ENCODE assay signal across 9 cellular contexts in the genomic region with DNA sequence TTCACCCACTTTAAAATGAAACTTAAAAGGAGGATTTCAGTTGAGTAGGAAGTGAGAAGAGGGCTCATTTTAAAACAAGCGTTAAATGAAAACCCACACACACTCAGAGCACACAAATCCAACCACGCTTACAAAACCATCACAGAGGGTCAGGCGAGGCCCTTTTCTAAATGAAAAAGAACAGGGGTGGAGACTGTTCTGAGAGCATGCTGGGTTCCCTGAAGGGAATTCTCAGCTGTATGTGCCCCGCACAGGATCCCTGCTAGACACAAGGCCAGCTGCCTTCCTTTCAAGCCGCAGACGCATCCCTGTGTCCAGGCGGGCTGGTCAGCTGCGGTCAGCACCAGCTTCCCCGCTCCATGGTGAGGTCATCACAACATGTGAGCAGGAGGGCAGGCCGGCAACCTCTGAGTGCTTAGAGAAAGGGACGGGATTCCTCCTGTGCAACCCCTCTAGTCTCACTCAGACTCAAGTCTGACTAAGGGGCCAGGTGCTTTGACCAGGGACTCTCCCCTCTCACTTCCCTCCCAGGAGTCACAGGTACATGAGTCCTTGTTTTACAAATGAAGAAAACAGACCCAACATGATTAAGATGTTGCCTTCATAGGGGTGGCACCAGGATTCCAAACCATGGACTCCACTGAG.
DNase-seq lines count a peak whose midpoint lies in the region; ATAC-seq, FAIRE-seq and TF ChIP-seq lines count a peak whose summit lies in the region.
"Had no signal": no experiment of that assay in that cellular context is flagged by ENCODE, and none has a peak within 500 bp of the region (broad histone marks: within the 10 kb centered on the region; RNA-seq: fewer than 3 reads in every experiment).

No MANE protein-coding gene starts in this region.

- H3K9me3 ChIP-seq in adrenal gland (replicated peaks in 1 of 3) (no peaks in the 10 kb centered on the region), keratinocyte (ENCODE audit: control insufficient read depth, low read depth, low read length) (no peaks in the 10 kb centered on the region), suprapubic skin (no peaks in the 10 kb centered on the region), Caco-2 (no peaks in the 10 kb centered on the region)

- TF ChIP-seq EP300 in suprapubic skin (IDR thresholded peaks at IDR 0.05) = no peak

- no TSS peak for BruUV-seq in Caco-2 (replicated peaks; lab: Mats Ljungman, UMichigan)

- no peak for ATAC-seq in stimulated activated naive CD8-positive, alpha-beta T cell treated with anti-CD3 and anti-CD28 coated beads, Interleukin-15, Interleukin-2, amounts not matched to agents 100 U/mL and 50 U/mL, for 24 hours
- no peak for ATAC-seq in HG03439 (IDR thresholded peaks at IDR 0.05; ENCODE audit: unreplicated experiment)
- no peak for ATAC-seq in HG03097 (IDR thresholded peaks at IDR 0.05; ENCODE audit: low FRiP score, unreplicated experiment)

- intact Hi-C loops in adrenal gland (cut with DNase I) = no loop called here
- intact Hi-C loops in Caco-2 (cut with micrococcal nuclease; ENCODE audit: unreplicated experiment) = no loop called here

- H3K4me1 Mint-ChIP-seq in HFFc6 (ENCODE audit: low read depth) (peaks cover 97% of the 10 kb centered on the region), Caco-2 (ENCODE audit: low read depth, unreplicated experiment) (peaks cover 26% of the 10 kb centered on the region)

- no peak for TF ChIP-seq POLR2A in adrenal gland (IDR thresholded peaks at IDR 0.05)
- TF ChIP-seq POLR2A in suprapubic skin (IDR thresholded peaks at IDR 0.05) = no peak

- CTCF ChIA-PET in Caco-2 (lab: Charles Lee) = interaction anchor here (0.6 to 1.0 kb wide), 2 partner anchors 342 to 1112 kb away, joined by 3 read pairs; no protein-coding TSS in a partner anchor

- peak overlapping the region; percentile 92 for H3K9ac ChIP-seq in keratinocyte (ENCODE audit: control insufficient read depth, extremely low read depth, insufficient read depth, low read length)

- DNase-seq in HFFc6 = peak; percentile 84
- peak in 2 of 7 donors; percentile 22 to 53 for DNase-seq in adrenal gland
- DNase-seq in keratinocyte (ENCODE audit: low read depth, low spot score) = no peak
- DNase-seq in suprapubic skin (ENCODE audit: low spot score in 2 of 2) = peak in 1 of 2 donors; percentile 71
- DNase-seq in stimulated activated naive CD8-positive, alpha-beta T cell treated with anti-CD3 and anti-CD28 coated beads, Interleukin-15, Interleukin-2, amounts not matched to agents 100 U/mL and 50 U/mL, for 24 hours = no peak
- no peak for DNase-seq in Caco-2

- peaks cover 3% of the 10 kb centered on the region for H3K27me3 Mint-ChIP-seq in HFFc6 (ENCODE audit: insufficient read depth)
- no peaks in the 10 kb centered on the region for H3K27me3 Mint-ChIP-seq in Caco-2 (ENCODE audit: insufficient read depth, unreplicated experiment)

- H3K9me1 ChIP-seq in keratinocyte (ENCODE audit: control insufficient read depth, extremely low read depth, insufficient read depth, low read length) = peaks cover 3% of the 10 kb centered on the region

- H3K79me2 ChIP-seq in keratinocyte (ENCODE audit: control insufficient read depth, insufficient read depth, low read length) = peaks cover 56% of the 10 kb centered on the region

- H4K20me1 ChIP-seq in keratinocyte (ENCODE audit: control insufficient read depth, extremely low read depth, insufficient read depth, low read length) = no peaks in the 10 kb centered on the region

- H3K4me3 Mint-ChIP-seq in HFFc6 (peak overlapping the region; percentile 67), Caco-2 (ENCODE audit: unreplicated experiment) (no peak overlapping the region)

- peak overlapping the region in 3 of 5 donors; percentile 16 to 81 (median 73) for H3K27ac ChIP-seq in adrenal gland
- peak overlapping the region; percentile 99 for H3K27ac ChIP-seq in keratinocyte (ENCODE audit: control insufficient read depth, insufficient read depth, low read length)
- H3K27ac ChIP-seq in suprapubic skin = peak overlapping the region; percentile 91

- TF ChIP-seq CTCF in HFFc6 (IDR thresholded peaks at IDR 0.05) (no peak), adrenal gland (IDR thresholded peaks at IDR 0.05) (no peak), keratinocyte (optimal IDR thresholded peaks at IDR 0.05 in 1 of 3, IDR thresholded peaks at IDR 0.05 in 1 of 3, conservative IDR thresholded peaks at IDR 0.05 in 1 of 3; ENCODE audit: extremely low read depth in 1 of 3, insufficient read depth in 2 of 3, low read length in 3 of 3) (no peak), suprapubic skin (IDR thresholded peaks at IDR 0.05) (no peak), Caco-2 (IDR thresholded peaks at IDR 0.05; ENCODE audit: insufficient read depth in 1 of 2, low read depth in 1 of 2, low read length in 1 of 2, severe bottlenecking in 1 of 2, unreplicated experiment in 1 of 2) (no peak)

- H3K4me3 ChIP-seq in adrenal gland = no peak overlapping the region
- H3K4me3 ChIP-seq in keratinocyte (ENCODE audit: control insufficient read depth in 2 of 3, extremely low read depth in 1 of 3, insufficient read depth in 2 of 3, low read depth in 1 of 3, low read length in 3 of 3) = peak overlapping the region in 1 of 3 experiments; percentile 5
- H3K4me3 ChIP-seq in suprapubic skin = no peak overlapping the region
- H3K4me3 ChIP-seq in Caco-2 (ENCODE audit: low read depth, low read length) = no peak overlapping the region

- no peaks in the 10 kb centered on the region for H3K36me3 ChIP-seq in adrenal gland (replicated peaks in 1 of 2)
- peaks cover 8 to 12% of the 10 kb centered on the region in 2 experiments for H3K36me3 ChIP-seq in keratinocyte (ENCODE audit: control insufficient read depth in 2 of 2, extremely low read depth in 1 of 2, insufficient read depth in 2 of 2, low read length in 2 of 2)
- H3K36me3 ChIP-seq in suprapubic skin = no peaks in the 10 kb centered on the region
- no peaks in the 10 kb centered on the region for H3K36me3 ChIP-seq in Caco-2 (ENCODE audit: control insufficient read depth, insufficient read depth, low read length)

- no peaks in the 10 kb centered on the region for H3K9me3 Mint-ChIP-seq in HFFc6
- no peaks in the 10 kb centered on the region for H3K9me3 Mint-ChIP-seq in Caco-2 (ENCODE audit: unreplicated experiment)

- no peak for FAIRE-seq in keratinocyte (lab: Jason Lieb, UNC)
- FAIRE-seq: colon had no signal

- H3K4me2 ChIP-seq in keratinocyte (ENCODE audit: control insufficient read depth, extremely low read depth, insufficient read depth, low read depth, low read length) = peak overlapping the region; percentile 80

- H2AFZ ChIP-seq in keratinocyte (ENCODE audit: control insufficient read depth, low read length) = no peak overlapping the region

- H3K27me3 ChIP-seq in adrenal gland (no peaks in the 10 kb centered on the region), keratinocyte (ENCODE audit: control insufficient read depth, extremely low read depth, insufficient read depth, low read length) (no peaks in the 10 kb centered on the region), suprapubic skin (no peaks in the 10 kb centered on the region), Caco-2 (replicated peaks; ENCODE audit: control insufficient read depth, insufficient read depth, low read length) (no peaks in the 10 kb centered on the region)

- H3K4me1 ChIP-seq in adrenal gland (replicated peaks in 1 of 2) (peaks cover 26 to 53% of the 10 kb centered on the region in 2 donors), keratinocyte (ENCODE audit: control insufficient read depth, extremely low read depth, insufficient read depth, low read length) (peaks cover 93% of the 10 kb centered on the region), suprapubic skin (peaks cover 90% of the 10 kb centered on the region), Caco-2 (peaks cover 40% of the 10 kb centered on the region)

- dilution Hi-C loops in keratinocyte (cut with MboI; ENCODE audit: extremely low pct_ligation_motif_present, low sequenced_read_pairs) = no loop called here

- 61 to 77% (median 70%) methylated on average over 8 to 11 of the region's 11 CpGs for WGBS in adrenal gland, 4 donors
- WGBS in suprapubic skin = 34% methylated on average over 11 of the region's 11 CpGs

- POLR2A ChIA-PET in Caco-2 (lab: Charles Lee) = no interaction called here

- peak overlapping the region; percentile 98 for H3K27ac Mint-ChIP-seq in HFFc6
- H3K27ac Mint-ChIP-seq in Caco-2 (ENCODE audit: unreplicated experiment) = no peak overlapping the region

- peaks cover 13% of the 10 kb centered on the region for H3K36me3 Mint-ChIP-seq in HFFc6 (ENCODE audit: low read depth)
- H3K36me3 Mint-ChIP-seq in Caco-2 (ENCODE audit: insufficient read depth, unreplicated experiment) = no peaks in the 10 kb centered on the region
